21 cellular contexts compared by ENCODE assay signal in the genomic region with DNA sequence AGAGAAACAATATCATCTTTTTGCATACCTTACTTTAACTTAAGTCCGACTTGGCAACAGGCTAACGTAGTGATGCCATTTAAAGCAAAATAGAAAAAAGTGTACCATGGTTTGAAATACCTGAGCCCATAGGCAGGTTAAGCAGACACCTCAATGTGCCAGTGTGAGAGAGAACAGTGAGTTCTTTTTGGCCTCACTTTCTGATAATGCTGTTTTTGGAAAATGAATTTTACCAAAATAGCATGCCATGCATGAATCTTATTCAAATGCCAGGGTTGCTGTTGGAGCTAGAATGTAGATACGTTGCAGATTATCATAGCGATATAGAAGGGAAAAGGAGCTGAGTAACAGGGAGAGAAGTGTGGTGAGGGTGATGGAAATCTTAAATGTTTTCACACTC.
"Had no signal": no experiment of that assay in that cellular context is flagged by ENCODE, and none has a peak within 500 bp of the region (broad histone marks: within the 10 kb centered on the region; RNA-seq: fewer than 3 reads in every experiment).

No MANE protein-coding gene starts in this region.

- H3K4me3 Mint-ChIP-seq: dendritic cell treated with granulocyte-macrophage colony-stimulating factor and Interleukin-4, amounts not matched to agents 40 ng/mL and 50 ng/mL, for 4 days; effector memory CD8-positive, alpha-beta T cell; endodermal cell; mesothelial cell of epicardium; naive B cell had no signal

- DNase-seq: colonic mucosa; cortex of kidney; effector CD8-positive, alpha-beta T cell; effector memory CD8-positive, alpha-beta T cell; endodermal cell; erythroblast; esophagus squamous epithelium; gastrocnemius medialis; glutamatergic neuron; heart right ventricle; islet precursor cell; kidney; left cardiac atrium; left lung; left ventricle myocardium superior; lower lobe of right lung; mesenchymal stem cell; mucosa of descending colon; naive B cell had no signal

- H3K9me3 Mint-ChIP-seq: effector memory CD8-positive, alpha-beta T cell had no signal

- H3K36me3 Mint-ChIP-seq: mesothelial cell of epicardium, naive B cell had no signal

- H3K27ac Mint-ChIP-seq: dendritic cell treated with granulocyte-macrophage colony-stimulating factor and Interleukin-4, amounts not matched to agents 40 ng/mL and 50 ng/mL, for 4 days; effector memory CD8-positive, alpha-beta T cell; endodermal cell; mesothelial cell of epicardium; naive B cell had no signal

- H3K27me3 Mint-ChIP-seq: dendritic cell treated with granulocyte-macrophage colony-stimulating factor and Interleukin-4, amounts not matched to agents 40 ng/mL and 50 ng/mL, for 4 days; effector memory CD8-positive, alpha-beta T cell had no signal

- H3K4me1 Mint-ChIP-seq: naive B cell had no signal
